ENCODE assay signal across 26 cellular contexts in the genomic region with DNA sequence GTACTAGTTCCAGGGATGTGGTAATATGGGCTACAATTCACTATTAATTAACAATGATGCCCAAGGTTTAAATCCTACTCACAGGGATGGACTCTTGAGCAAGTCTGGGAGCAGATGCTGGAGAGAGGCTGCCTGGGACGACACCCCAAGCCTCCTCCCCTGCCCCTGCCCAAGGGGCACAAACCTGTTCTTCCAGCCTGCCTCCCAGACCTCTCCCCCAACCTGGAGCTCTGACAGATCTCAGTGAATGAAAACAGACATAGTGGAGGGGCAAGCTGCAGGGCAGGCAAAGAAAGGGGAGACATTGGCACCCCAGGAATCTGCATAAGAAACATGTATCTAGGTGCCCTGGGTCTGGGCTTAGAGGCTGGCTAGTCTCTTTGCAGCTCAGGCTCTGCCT. TPM values are rescaled to one million over a fixed set of nuclear protein-coding genes. Genes with fewer than 3 reads are reported as not detected.
A peak's percentile ranks its signal among the peaks of the same experiment; 100 is the strongest.
DNase-seq lines count a peak whose midpoint lies in the region; ATAC-seq and TF ChIP-seq lines count a peak whose summit lies in the region.
"Had no signal": no experiment of that assay in that cellular context is flagged by ENCODE, and none has a peak within 500 bp of the region (broad histone marks: within the 10 kb centered on the region; RNA-seq: fewer than 3 reads in every experiment).

No MANE protein-coding gene starts in this region.

- peak overlapping the region; percentile 9 for H2BK120ac ChIP-seq in trophoblast cell (ENCODE audit: insufficient read depth, low read length, poor library complexity)

- peaks cover 38% of the 10 kb centered on the region for H3K79me1 ChIP-seq in trophoblast cell (ENCODE audit: low read length)

- peak overlapping the region; percentile 77 for H2BK12ac ChIP-seq in trophoblast cell (ENCODE audit: low read length)

- H3K4me1 ChIP-seq in NT2/D1 (ENCODE audit: insufficient read depth, insufficient read length) (peaks cover 14% of the 10 kb centered on the region), trophoblast cell (ENCODE audit: control insufficient read depth in 1 of 2, insufficient read depth in 2 of 2, low read length in 2 of 2) (peaks cover 29 to 41% of the 10 kb centered on the region in 2 experiments)

- TF ChIP-seq CTCF in GM13977 (IDR thresholded peaks at IDR 0.05; ENCODE audit: extremely low read depth, insufficient read depth, missing control alignments): no peak
- no peak for TF ChIP-seq CTCF in epithelial cell of esophagus (IDR thresholded peaks at IDR 0.05; ENCODE audit: insufficient read depth, low read depth, low read length, missing control alignments)

- WGBS in trophoblast cell (ENCODE audit: extremely low coverage, insufficient coverage, insufficient read length): no CpG with 5 or more reads among the region's 1 CpG

- no peak overlapping the region for H3K18ac ChIP-seq in trophoblast cell (ENCODE audit: low read length)

- H3K27ac ChIP-seq in trophoblast cell (ENCODE audit: low read depth, low read length): peak overlapping the region; percentile 52

- H3K4me3 ChIP-seq in NT2/D1 (ENCODE audit: insufficient read length, low read depth) (no peak overlapping the region), epithelial cell of esophagus (ENCODE audit: low read length) (no peak overlapping the region), trophoblast cell (ENCODE audit: low read depth, low read length) (no peak overlapping the region)
- H3K4me3 ChIP-seq: dorsolateral prefrontal cortex, K562 had no signal

- no peak overlapping the region for H4K8ac ChIP-seq in trophoblast cell (ENCODE audit: low read depth, low read length)

- peaks cover 50% of the 10 kb centered on the region for H3K36me3 ChIP-seq in NT2/D1 (ENCODE audit: insufficient read depth, insufficient read length, low read length)
- peaks cover 7 to 18% of the 10 kb centered on the region in 2 experiments for H3K36me3 ChIP-seq in trophoblast cell (ENCODE audit: control insufficient read depth in 1 of 2, insufficient read depth in 2 of 2, low read length in 2 of 2)

- H3K9me3 Mint-ChIP-seq in natural killer cell treated with Interleukin-12 subunit alpha and Interleukin-12 subunit beta and Interleukin-15 and Interleukin-18, amount 100 ng/mL, for 72 hours: no peaks in the 10 kb centered on the region
- H3K9me3 Mint-ChIP-seq: T-helper 1 cell treated with Interleukin-12 subunit alpha and Interleukin-12 subunit beta and Interleukin-4 antibody, amounts not matched to agents 30 μg/mL and 1 μg/mL, for 36 hours had no signal

- H2BK5ac ChIP-seq in trophoblast cell (ENCODE audit: low read depth, low read length, poor library complexity): peak overlapping the region; percentile 26

- peak overlapping the region; percentile 61 for H4K91ac ChIP-seq in trophoblast cell (ENCODE audit: low read depth, low read length)

- in situ Hi-C loops in GM13977 (cut with MboI; ENCODE audit: low pct_unique_long_range_greater_than_20kb, low sequenced_read_pairs, unreplicated experiment): no loop called here

- H3K79me2 ChIP-seq in trophoblast cell (ENCODE audit: control insufficient read depth, insufficient read depth, low read length, poor library complexity): peaks cover 6% of the 10 kb centered on the region

- H3K27me3 ChIP-seq in NT2/D1 (ENCODE audit: insufficient read depth, insufficient read length) (no peaks in the 10 kb centered on the region), trophoblast cell (ENCODE audit: insufficient read depth, low read length) (no peaks in the 10 kb centered on the region)
- H3K27me3 ChIP-seq: dorsolateral prefrontal cortex had no signal

- ATAC-seq in GM21528 (IDR thresholded peaks at IDR 0.05; ENCODE audit: low FRiP score, unreplicated experiment) (no peak), HG03565 (IDR thresholded peaks at IDR 0.05; ENCODE audit: unreplicated experiment) (no peak)
- no peak for ATAC-seq in natural killer cell treated with Interleukin-12 subunit alpha and Interleukin-12 subunit beta and Interleukin-15 and Interleukin-18, amount 100 ng/mL, for 72 hours
- ATAC-seq: activated CD8-positive, alpha-beta T cell treated with anti-CD3 and anti-CD28 coated beads, Interleukin-2, amount 10 ng/mL, durations not matched to agents 7 days and 5 days; K562; right cardiac atrium had no signal

- H4K12ac ChIP-seq in trophoblast cell (ENCODE audit: low read depth, low read length): no peak overlapping the region

- DNase-seq in GM13977 (ENCODE audit: low spot score) (peak; percentile 3), NT2/D1 (ENCODE audit: low read depth, low spot score) (no peak), epithelial cell of esophagus (ENCODE audit: low read depth) (peak; percentile 69), trophoblast cell (no peak), HUDEP-2 (lab: John Stamatoyannopoulos, UW; ENCODE audit: unreplicated experiment in 76 of 76) (no peak)
- DNase-seq in natural killer cell treated with Interleukin-12 subunit alpha and Interleukin-12 subunit beta and Interleukin-15 and Interleukin-18, amount 100 ng/mL, for 72 hours (ENCODE audit: low spot score): no peak
- DNase-seq: activated CD8-positive, alpha-beta T cell treated with anti-CD3 and anti-CD28 coated beads, Interleukin-2, amount 10 ng/mL, durations not matched to agents 7 days and 5 days; activated gamma-delta T cell treated with Interleukin-2 at 50 U/mL for 16 hours; cerebellar nuclear complex; COR-L47; DND-41; dorsolateral prefrontal cortex; glutamatergic neuron; kidney; NCI-H1105 treated with DMSO at 0.1 percent for 48 hours; NCI-H2029; NCI-H345; NCI-H748 treated with DMSO at 0.1 percent for 48 hours; right cardiac atrium; RPMI8226; stimulated activated CD4-positive, alpha-beta T cell treated with anti-CD3 and anti-CD28 coated beads, Interleukin-2, amount 100 ng/mL, for 48 hours; substantia nigra had no signal

- peaks cover 11 to 15% of the 10 kb centered on the region in 2 donors for H3K4me1 Mint-ChIP-seq in natural killer cell treated with Interleukin-12 subunit alpha and Interleukin-12 subunit beta and Interleukin-15 and Interleukin-18, amount 100 ng/mL, for 72 hours (ENCODE audit: low read depth in 2 of 2)

- no peak overlapping the region for H3K4ac ChIP-seq in trophoblast cell (ENCODE audit: low read depth, low read length)

- peak overlapping the region; percentile 24 for H2AK5ac ChIP-seq in trophoblast cell (ENCODE audit: low read length)

- H3K4me3 Mint-ChIP-seq in natural killer cell treated with Interleukin-12 subunit alpha and Interleukin-12 subunit beta and Interleukin-15 and Interleukin-18, amount 100 ng/mL, for 72 hours: no peak overlapping the region
- H3K4me3 Mint-ChIP-seq: activated CD8-positive, alpha-beta T cell treated with anti-CD3 and anti-CD28 coated beads, Interleukin-2, amount 10 ng/mL, durations not matched to agents 7 days and 5 days; T-helper 1 cell treated with Interleukin-12 subunit alpha and Interleukin-12 subunit beta and Interleukin-4 antibody, amounts not matched to agents 30 μg/mL and 1 μg/mL, for 36 hours had no signal

- no peak overlapping the region for H3K14ac ChIP-seq in trophoblast cell (ENCODE audit: low read length)

- H3K9ac ChIP-seq in NT2/D1 (ENCODE audit: insufficient read length, low read depth) (peak overlapping the region; percentile 58), trophoblast cell (ENCODE audit: low read length) (no peak overlapping the region)

- no peaks in the 10 kb centered on the region for H3K9me3 ChIP-seq in NT2/D1 (ENCODE audit: insufficient read depth, low read length)
- H3K9me3 ChIP-seq in trophoblast cell (ENCODE audit: insufficient read depth, low read depth, low read length): no peaks in the 10 kb centered on the region

- H3K4me2 ChIP-seq in trophoblast cell (ENCODE audit: low read length): peak overlapping the region; percentile 19

- H3K27me3 Mint-ChIP-seq in natural killer cell treated with Interleukin-12 subunit alpha and Interleukin-12 subunit beta and Interleukin-15 and Interleukin-18, amount 100 ng/mL, for 72 hours: no peaks in the 10 kb centered on the region

- peaks cover 6% of the 10 kb centered on the region for H3K36me3 Mint-ChIP-seq in natural killer cell treated with Interleukin-12 subunit alpha and Interleukin-12 subunit beta and Interleukin-15 and Interleukin-18, amount 100 ng/mL, for 72 hours

- no peak overlapping the region for H2AFZ ChIP-seq in trophoblast cell (ENCODE audit: insufficient read depth, low read length, poor library complexity)

- H3K23ac ChIP-seq in trophoblast cell (ENCODE audit: low read length): no peak overlapping the region

- H3K27ac Mint-ChIP-seq in natural killer cell treated with Interleukin-12 subunit alpha and Interleukin-12 subunit beta and Interleukin-15 and Interleukin-18, amount 100 ng/mL, for 72 hours: no peak overlapping the region
- H3K27ac Mint-ChIP-seq: activated CD8-positive, alpha-beta T cell treated with anti-CD3 and anti-CD28 coated beads, Interleukin-2, amount 10 ng/mL, durations not matched to agents 7 days and 5 days; T-helper 1 cell treated with Interleukin-12 subunit alpha and Interleukin-12 subunit beta and Interleukin-4 antibody, amounts not matched to agents 30 μg/mL and 1 μg/mL, for 36 hours had no signal

RNA-seq across cellular contexts. Expression of gene KDM2B, which starts 5.8 kb away (rescaled TPM):
- 53.1 and 55.3 TPM in 2 replicates for polyA plus RNA-seq in trophoblast cell (2013)
- total RNA-seq in natural killer cell treated with Interleukin-12 subunit alpha and Interleukin-12 subunit beta and Interleukin-15 and Interleukin-18, amount 100 ng/mL, for 72 hours: 10 to 100 TPM; 35.9 to 60.1 TPM

RNA-seq across cellular contexts. Expression of gene ORAI1, which starts 51.3 kb away (rescaled TPM):
- 17.2 and 17.7 TPM in 2 replicates for polyA plus RNA-seq in trophoblast cell (2013)
- 10 to 100 TPM; 40.5 to 43.9 TPM for total RNA-seq in natural killer cell treated with Interleukin-12 subunit alpha and Interleukin-12 subunit beta and Interleukin-15 and Interleukin-18, amount 100 ng/mL, for 72 hours

Comparison
In these comparisons a context has a peak if more than half of its experiments do, and no peak if none do; other contexts are left out.
1. DNase-seq: peak in GM13977 (single experiment) and epithelial cell of esophagus (single experiment); none in NT2/D1 (single experiment), trophoblast cell (0 of 2), HUDEP-2 (0 of 76) and natural killer cell treated with Interleukin-12 subunit alpha and Interleukin-12 subunit beta and Interleukin-15 and Interleukin-18, amount 100 ng/mL, for 72 hours (single experiment).